In the genomic region with DNA sequence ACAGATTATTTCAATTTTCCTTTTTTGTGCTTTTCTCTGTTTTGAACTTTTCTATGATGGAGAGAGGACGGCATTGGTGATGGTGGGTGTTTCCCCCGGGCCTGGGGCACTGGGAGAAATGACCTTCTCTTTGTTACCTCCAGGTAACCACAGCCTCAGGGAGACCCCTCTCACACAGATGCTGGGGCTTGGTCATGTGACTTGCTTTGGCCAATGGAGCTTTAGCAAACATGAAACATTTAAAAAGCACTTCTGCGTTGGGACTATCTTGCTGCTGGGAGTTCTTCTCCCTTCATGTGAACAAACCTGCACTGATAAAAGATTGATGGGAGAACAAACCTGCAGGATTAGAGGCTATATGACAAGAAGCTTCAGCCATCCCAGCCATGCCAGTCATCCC, we compare ENCODE assay signal across 27 cellular contexts.
"Had no signal": no experiment of that assay in that cellular context is flagged by ENCODE, and none has a peak within 500 bp of the region (broad histone marks: within the 10 kb centered on the region; RNA-seq: fewer than 3 reads in every experiment).

No MANE protein-coding gene starts in this region.

- H3K27ac ChIP-seq: HL-60, Peyer's patch, SJCRH30 had no signal

- H3K4me1 Mint-ChIP-seq: IgD-negative memory B cell, T-cell had no signal

- H3K4me1 ChIP-seq: Peyer's patch, SJCRH30 had no signal

- H3K9me3 ChIP-seq: Peyer's patch, SJCRH30 had no signal

- H2AFZ ChIP-seq: PC-9 had no signal

- DNase-seq: KBM-7, MV-4-11, NCI-H1048, NCI-H1105, NCI-H1417, NCI-H1436 treated with DMSO at 0.1 percent for 48 hours, NCI-H1694, NCI-H1930, NCI-H2081, NCI-H2107, NCI-H2227 treated with DMSO at 0.1 percent for 48 hours, NCI-H446, NCI-H510A, NCI-H524 treated with DMSO at 0.1 percent for 48 hours, NCI-H69, NCI-H774, Peyer's patch, RPMI8226, SHP77 treated with DMSO at 0.1 percent for 48 hours, SJCRH30, SW 1271, T-cell had no signal

- H3K4me3 Mint-ChIP-seq: IgD-negative memory B cell; T-cell; T-helper 1 cell treated with Interleukin-12 subunit alpha and Interleukin-12 subunit beta and Interleukin-4 antibody, amounts not matched to agents 30 μg/mL and 1 μg/mL, for 36 hours had no signal

- H3K4me2 ChIP-seq: PC-9 had no signal

- H3K27me3 ChIP-seq: Peyer's patch, SJCRH30 had no signal

- H3K9me3 Mint-ChIP-seq: T-cell; T-helper 1 cell treated with Interleukin-12 subunit alpha and Interleukin-12 subunit beta and Interleukin-4 antibody, amounts not matched to agents 30 μg/mL and 1 μg/mL, for 36 hours had no signal

- H3K4me3 ChIP-seq: PC-9, Peyer's patch, SJCRH30 had no signal

- H3K36me3 ChIP-seq: Peyer's patch, SJCRH30 had no signal

- H3K27ac Mint-ChIP-seq: T-cell; T-helper 1 cell treated with Interleukin-12 subunit alpha and Interleukin-12 subunit beta and Interleukin-4 antibody, amounts not matched to agents 30 μg/mL and 1 μg/mL, for 36 hours had no signal

- ATAC-seq: T-cell had no signal

- H3K36me3 Mint-ChIP-seq: IgD-negative memory B cell, T-cell had no signal

- FAIRE-seq: HTR-8/SVneo had no signal
